ENCODE assay signal across 19 cellular contexts in genomic region chr4:134313591-134313990, GRCh38.
DNase-seq lines count a peak whose midpoint lies in the region; ATAC-seq and TF ChIP-seq lines count a peak whose summit lies in the region.
"Had no signal": no experiment of that assay in that cellular context is flagged by ENCODE, and none has a peak within 500 bp of the region (broad histone marks: within the 10 kb centered on the region; RNA-seq: fewer than 3 reads in every experiment).

No MANE protein-coding gene starts in this region.

- peaks cover 4% of the 10 kb centered on the region for H3K36me3 Mint-ChIP-seq in natural killer cell treated with Interleukin-12 subunit alpha and Interleukin-12 subunit beta and Interleukin-15 and Interleukin-18, amount 100 ng/mL, for 72 hours
- H3K36me3 Mint-ChIP-seq: CD4-positive, CD25-positive, alpha-beta regulatory T cell had no signal

- no peaks in the 10 kb centered on the region for H3K4me1 ChIP-seq in mucosa of descending colon (ENCODE audit: low read depth)
- H3K4me1 ChIP-seq: BLaER1 had no signal

- no peaks in the 10 kb centered on the region for H3K9me3 ChIP-seq in mucosa of descending colon
- H3K9me3 ChIP-seq: BLaER1 had no signal

- H3K27me3 Mint-ChIP-seq in natural killer cell treated with Interleukin-12 subunit alpha and Interleukin-12 subunit beta and Interleukin-15 and Interleukin-18, amount 100 ng/mL, for 72 hours, result no peaks in the 10 kb centered on the region
- H3K27me3 Mint-ChIP-seq: CD4-positive, CD25-positive, alpha-beta regulatory T cell had no signal

- H3K4me1 Mint-ChIP-seq in natural killer cell treated with Interleukin-12 subunit alpha and Interleukin-12 subunit beta and Interleukin-15 and Interleukin-18, amount 100 ng/mL, for 72 hours (ENCODE audit: low read depth in 2 of 2), result no peaks in the 10 kb centered on the region
- H3K4me1 Mint-ChIP-seq: CD4-positive, CD25-positive, alpha-beta regulatory T cell had no signal

- ATAC-seq in mucosa of descending colon, result no peak
- no peak for ATAC-seq in natural killer cell treated with Interleukin-12 subunit alpha and Interleukin-12 subunit beta and Interleukin-15 and Interleukin-18, amount 100 ng/mL, for 72 hours

- no peak overlapping the region for H3K4me3 Mint-ChIP-seq in natural killer cell treated with Interleukin-12 subunit alpha and Interleukin-12 subunit beta and Interleukin-15 and Interleukin-18, amount 100 ng/mL, for 72 hours
- H3K4me3 Mint-ChIP-seq: CD4-positive, CD25-positive, alpha-beta regulatory T cell had no signal

- TF ChIP-seq CTCF in mucosa of descending colon (IDR thresholded peaks at IDR 0.05), result no peak

- H3K9me3 Mint-ChIP-seq in natural killer cell treated with Interleukin-12 subunit alpha and Interleukin-12 subunit beta and Interleukin-15 and Interleukin-18, amount 100 ng/mL, for 72 hours, result peaks cover 8% of the 10 kb centered on the region

- peak; percentile 75 for DNase-seq in EH (ENCODE audit: low read depth)
- DNase-seq in M059J (ENCODE audit: low read depth), result peak; percentile 35
- peak; percentile 5 for DNase-seq in astrocyte of the hippocampus (ENCODE audit: low read depth, low spot score)
- DNase-seq in myocyte (ENCODE audit: low read depth), result peak; percentile 8
- DNase-seq in activated naive CD4-positive, alpha-beta T cell treated with anti-CD3 and anti-CD28 coated beads, Interleukin-2, amount 50 U/mL, for 16 hours, result no peak
- no peak for DNase-seq in mucosa of descending colon
- no peak for DNase-seq in natural killer cell treated with Interleukin-12 subunit alpha and Interleukin-12 subunit beta and Interleukin-15 and Interleukin-18, amount 100 ng/mL, for 72 hours (ENCODE audit: low spot score)
- DNase-seq in mesenteric fat pad (ENCODE audit: low spot score), result no peak
- DNase-seq: CD4-positive, CD25-positive, alpha-beta regulatory T cell; GM23248; H7; Karpas-422; NCI-H1105 treated with DMSO at 0.1 percent for 48 hours; NCI-H146; NCI-H2029; NCI-H2227 treated with DMSO at 0.1 percent for 48 hours; NCI-H526 treated with DMSO at 0.1 percent for 48 hours; SHP77 had no signal

- intact Hi-C loops in mucosa of descending colon (cut with DNase I, micrococcal nuclease), result no loop called here

- H3K27ac Mint-ChIP-seq in natural killer cell treated with Interleukin-12 subunit alpha and Interleukin-12 subunit beta and Interleukin-15 and Interleukin-18, amount 100 ng/mL, for 72 hours, result no peak overlapping the region
- H3K27ac Mint-ChIP-seq: CD4-positive, CD25-positive, alpha-beta regulatory T cell had no signal

- no peak overlapping the region for H3K4me3 ChIP-seq in mucosa of descending colon
- H3K4me3 ChIP-seq: BLaER1, GM23248 had no signal

- no peaks in the 10 kb centered on the region for H3K36me3 ChIP-seq in mucosa of descending colon (ENCODE audit: low read depth)
- H3K36me3 ChIP-seq: BLaER1 had no signal

Comparison
In these comparisons a context has a peak if more than half of its experiments do, and no peak if none do; other contexts are left out.
1. DNase-seq: peak in EH (single experiment), M059J (single experiment), astrocyte of the hippocampus (single experiment) and myocyte (single experiment); none in activated naive CD4-positive, alpha-beta T cell treated with anti-CD3 and anti-CD28 coated beads, Interleukin-2, amount 50 U/mL, for 16 hours (single experiment), mucosa of descending colon (0 of 3), natural killer cell treated with Interleukin-12 subunit alpha and Interleukin-12 subunit beta and Interleukin-15 and Interleukin-18, amount 100 ng/mL, for 72 hours (single experiment) and mesenteric fat pad (single experiment).